Comparison of ENCODE assay signal across 23 cellular contexts in genomic region chr9:93436218-93436617, GRCh38.
"Had no signal": no experiment of that assay in that cellular context is flagged by ENCODE, and none has a peak within 500 bp of the region (broad histone marks: within the 10 kb centered on the region; RNA-seq: fewer than 3 reads in every experiment).

No MANE protein-coding gene starts in this region.

- ATAC-seq: Panc1, PC-3, Right ventricle myocardium inferior, SK-N-SH treated with all-trans-retinoic acid at 6 μM for 48 hours had no signal

- H3K4me3 ChIP-seq: MG63, SJCRH30 had no signal

- H3K27me3 ChIP-seq: MG63, SJCRH30 had no signal

- H3K4me1 ChIP-seq: SJCRH30 had no signal

- H3K27ac ChIP-seq: RWPE1, SJCRH30 had no signal

- DNase-seq: KBM-7, MG63, NCI-H1092, NCI-H1105 treated with DMSO at 0.1 percent for 48 hours, NCI-H1417 treated with DMSO at 0.1 percent for 48 hours, NCI-H146, NCI-H1694 treated with DMSO at 0.1 percent for 48 hours, NCI-H1930, NCI-H2081, NCI-H2171, NCI-H226, NCI-H446, NCI-H510A, NCI-H524 treated with DMSO at 0.1 percent for 48 hours, NCI-H69, NCI-H774, PC-3, SHP77 treated with DMSO at 0.1 percent for 48 hours, SJCRH30 had no signal

- H3K9me3 ChIP-seq: MG63, SJCRH30 had no signal

- H3K36me3 ChIP-seq: MG63, SJCRH30 had no signal
